21 cellular contexts compared by ENCODE assay signal in genomic region chr2:116809074-116809473, GRCh38.
DNase-seq lines count a peak whose midpoint lies in the region; TF ChIP-seq lines count a peak whose summit lies in the region.
"Had no signal": no experiment of that assay in that cellular context is flagged by ENCODE, and none has a peak within 500 bp of the region (broad histone marks: within the 10 kb centered on the region; RNA-seq: fewer than 3 reads in every experiment).

No MANE protein-coding gene starts in this region.

- no peaks in the 10 kb centered on the region for H3K36me3 Mint-ChIP-seq in activated T-helper 2 cell treated with anti-CD3 and anti-CD28 coated beads, Interferon-gamma antibody, Interleukin-2, Interleukin-4, amounts not matched to agents 10 μg/mL and 5 μg/mL and 100 μg/mL, durations not matched to agents 14 hours and 24 hours and 36 hours (ENCODE audit: low read depth)
- H3K36me3 Mint-ChIP-seq: CD8-positive, alpha-beta memory T cell; IgD-negative memory B cell had no signal

- H4K91ac ChIP-seq in trophoblast cell (ENCODE audit: low read depth, low read length) = no peak overlapping the region

- no peak overlapping the region for H2BK5ac ChIP-seq in trophoblast cell (ENCODE audit: low read depth, low read length, poor library complexity)

- no peak overlapping the region for H2AK5ac ChIP-seq in trophoblast cell (ENCODE audit: low read length)

- no peak overlapping the region for H3K9ac ChIP-seq in trophoblast cell (ENCODE audit: low read length)

- no peaks in the 10 kb centered on the region for H3K27me3 ChIP-seq in hepatocyte
- H3K27me3 ChIP-seq in trophoblast cell (ENCODE audit: insufficient read depth, low read length) = no peaks in the 10 kb centered on the region

- no peaks in the 10 kb centered on the region for H3K4me1 Mint-ChIP-seq in activated T-helper 2 cell treated with anti-CD3 and anti-CD28 coated beads, Interferon-gamma antibody, Interleukin-2, Interleukin-4, amounts not matched to agents 10 μg/mL and 5 μg/mL and 100 μg/mL, durations not matched to agents 14 hours and 24 hours and 36 hours (ENCODE audit: low read depth)
- H3K4me1 Mint-ChIP-seq: CD8-positive, alpha-beta memory T cell; IgD-negative memory B cell had no signal

- H3K27me3 Mint-ChIP-seq in activated T-helper 2 cell treated with anti-CD3 and anti-CD28 coated beads, Interferon-gamma antibody, Interleukin-2, Interleukin-4, amounts not matched to agents 10 μg/mL and 5 μg/mL and 100 μg/mL, durations not matched to agents 14 hours and 24 hours and 36 hours (ENCODE audit: low read depth) = no peaks in the 10 kb centered on the region
- H3K27me3 Mint-ChIP-seq: CD8-positive, alpha-beta memory T cell; IgD-negative memory B cell had no signal

- H3K27ac ChIP-seq in hepatocyte = peak overlapping the region; percentile 18
- H3K27ac ChIP-seq in trophoblast cell (ENCODE audit: low read depth, low read length) = peak overlapping the region; percentile 55
- H3K27ac ChIP-seq: C4-2B, SK-N-MC had no signal

- no peaks in the 10 kb centered on the region for H3K79me1 ChIP-seq in trophoblast cell (ENCODE audit: low read length)

- no peak overlapping the region for H3K4me2 ChIP-seq in hepatocyte
- no peak overlapping the region for H3K4me2 ChIP-seq in trophoblast cell (ENCODE audit: low read length)

- no peaks in the 10 kb centered on the region for H3K79me2 ChIP-seq in hepatocyte
- no peaks in the 10 kb centered on the region for H3K79me2 ChIP-seq in trophoblast cell (ENCODE audit: control insufficient read depth, insufficient read depth, low read length, poor library complexity)

- no peak overlapping the region for H4K12ac ChIP-seq in trophoblast cell (ENCODE audit: low read depth, low read length)

- H3K9me3 ChIP-seq in hepatocyte (ENCODE audit: low read depth) = no peaks in the 10 kb centered on the region
- H3K9me3 ChIP-seq in trophoblast cell (ENCODE audit: insufficient read depth, low read depth, low read length) = no peaks in the 10 kb centered on the region

- no peak overlapping the region for H3K14ac ChIP-seq in trophoblast cell (ENCODE audit: low read length)

- peaks cover 11% of the 10 kb centered on the region for H3K4me1 ChIP-seq in hepatocyte (ENCODE audit: insufficient read depth)
- no peaks in the 10 kb centered on the region for H3K4me1 ChIP-seq in trophoblast cell (ENCODE audit: control insufficient read depth in 1 of 2, insufficient read depth in 2 of 2, low read length in 2 of 2)

- no peak overlapping the region for H4K8ac ChIP-seq in trophoblast cell (ENCODE audit: low read depth, low read length)

- H3K36me3 ChIP-seq in hepatocyte (replicated peaks; ENCODE audit: insufficient read depth, low read depth) = no peaks in the 10 kb centered on the region
- no peaks in the 10 kb centered on the region for H3K36me3 ChIP-seq in trophoblast cell (ENCODE audit: control insufficient read depth in 1 of 2, insufficient read depth in 2 of 2, low read length in 2 of 2)

- DNase-seq in DMS53 (lab: John Stamatoyannopoulos, UW) (peak; percentile 65), astrocyte of the spinal cord (ENCODE audit: low read depth, low spot score) (peak; percentile 9), hepatocyte (ENCODE audit: low spot score) (peak; percentile 8), trophoblast cell (no peak), NCI-H2171 treated with DMSO at 0.1 percent for 48 hours (lab: John Stamatoyannopoulos, UW) (no peak), putamen (ENCODE audit: low spot score) (no peak)
- no peak for DNase-seq in activated T-helper 2 cell treated with anti-CD3 and anti-CD28 coated beads, Interferon-gamma antibody, Interleukin-2, Interleukin-4, amounts not matched to agents 10 μg/mL and 5 μg/mL and 100 μg/mL, durations not matched to agents 14 hours and 24 hours and 36 hours (ENCODE audit: low spot score)
- DNase-seq: AML-193; Calu3; CD8-positive, alpha-beta memory T cell; DMS153; GDM1; NCI-H1694 treated with DMSO at 0.1 percent for 48 hours; NCI-H2081 treated with DMSO at 0.1 percent for 48 hours; NCI-H446 treated with DMSO at 0.1 percent for 48 hours; NCI-H526 treated with DMSO at 0.1 percent for 48 hours; RPMI8226; SHP77 treated with DMSO at 0.1 percent for 48 hours had no signal

- no peaks in the 10 kb centered on the region for H4K20me1 ChIP-seq in hepatocyte (ENCODE audit: insufficient read depth, poor library complexity, severe bottlenecking)

- H2AFZ ChIP-seq in hepatocyte = no peak overlapping the region
- no peak overlapping the region for H2AFZ ChIP-seq in trophoblast cell (ENCODE audit: insufficient read depth, low read length, poor library complexity)

- H2BK12ac ChIP-seq in trophoblast cell (ENCODE audit: low read length) = no peak overlapping the region

- in situ Hi-C loops in astrocyte of the spinal cord (cut with HindIII; ENCODE audit: low sequenced_read_pairs) = no loop called here

- no peak overlapping the region for H3K4me3 Mint-ChIP-seq in activated T-helper 2 cell treated with anti-CD3 and anti-CD28 coated beads, Interferon-gamma antibody, Interleukin-2, Interleukin-4, amounts not matched to agents 10 μg/mL and 5 μg/mL and 100 μg/mL, durations not matched to agents 14 hours and 24 hours and 36 hours (ENCODE audit: low read depth)
- H3K4me3 Mint-ChIP-seq: CD8-positive, alpha-beta memory T cell; IgD-negative memory B cell had no signal

- H2BK120ac ChIP-seq in trophoblast cell (ENCODE audit: insufficient read depth, low read length, poor library complexity) = no peak overlapping the region

- H3K9me3 Mint-ChIP-seq in activated T-helper 2 cell treated with anti-CD3 and anti-CD28 coated beads, Interferon-gamma antibody, Interleukin-2, Interleukin-4, amounts not matched to agents 10 μg/mL and 5 μg/mL and 100 μg/mL, durations not matched to agents 14 hours and 24 hours and 36 hours = peaks cover 50% of the 10 kb centered on the region

- H3K9me2 ChIP-seq in hepatocyte (replicated peaks; ENCODE audit: insufficient read depth) = no peaks in the 10 kb centered on the region

- H3K23ac ChIP-seq in trophoblast cell (ENCODE audit: low read length) = no peak overlapping the region

- no peak overlapping the region for H3K4me3 ChIP-seq in astrocyte of the spinal cord (ENCODE audit: low read depth, low read length)
- no peak overlapping the region for H3K4me3 ChIP-seq in hepatocyte
- H3K4me3 ChIP-seq in trophoblast cell (ENCODE audit: low read depth, low read length) = no peak overlapping the region
- H3K4me3 ChIP-seq: SK-N-MC had no signal

- H3K4ac ChIP-seq in trophoblast cell (ENCODE audit: low read depth, low read length) = no peak overlapping the region

- no peak overlapping the region for H3K27ac Mint-ChIP-seq in activated T-helper 2 cell treated with anti-CD3 and anti-CD28 coated beads, Interferon-gamma antibody, Interleukin-2, Interleukin-4, amounts not matched to agents 10 μg/mL and 5 μg/mL and 100 μg/mL, durations not matched to agents 14 hours and 24 hours and 36 hours
- H3K27ac Mint-ChIP-seq: CD8-positive, alpha-beta memory T cell; IgD-negative memory B cell had no signal

- no peak overlapping the region for H3K18ac ChIP-seq in trophoblast cell (ENCODE audit: low read length)

- intact Hi-C loops in activated T-helper 2 cell treated with anti-CD3 and anti-CD28 coated beads, Interferon-gamma antibody, Interleukin-2, Interleukin-4, amounts not matched to agents 10 μg/mL and 5 μg/mL and 100 μg/mL, durations not matched to agents 14 hours and 24 hours and 36 hours (cut with micrococcal nuclease) = no loop called here

- no peak for TF ChIP-seq CTCF in astrocyte of the spinal cord (IDR thresholded peaks at IDR 0.05; ENCODE audit: low read depth, low read length)
- TF ChIP-seq CTCF in hepatocyte (IDR thresholded peaks at IDR 0.05; ENCODE audit: poor library complexity) = no peak

Comparison
In these comparisons a context has a peak if more than half of its experiments do, and no peak if none do; other contexts are left out.
1. DNase-seq: peak in DMS53 (single experiment), astrocyte of the spinal cord (single experiment) and hepatocyte (single experiment); none in trophoblast cell (0 of 2), NCI-H2171 treated with DMSO at 0.1 percent for 48 hours (single experiment), putamen (single experiment) and activated T-helper 2 cell treated with anti-CD3 and anti-CD28 coated beads, Interferon-gamma antibody, Interleukin-2, Interleukin-4, amounts not matched to agents 10 μg/mL and 5 μg/mL and 100 μg/mL, durations not matched to agents 14 hours and 24 hours and 36 hours (single experiment).